ENCODE assay signal across 21 cellular contexts in genomic region chr6:105094133-105094640, GRCh38.
"Had no signal": no experiment of that assay in that cellular context is flagged by ENCODE, and none has a peak within 500 bp of the region (broad histone marks: within the 10 kb centered on the region; RNA-seq: fewer than 3 reads in every experiment).

No MANE protein-coding gene starts in this region.

- H3K4me3 Mint-ChIP-seq: activated CD4-positive, alpha-beta T cell treated with anti-CD3 and anti-CD28 coated beads, Interleukin-2, amount 10 ng/mL, durations not matched to agents 24 days and 14 days; activated CD8-positive, alpha-beta T cell treated with anti-CD3 and anti-CD28 coated beads, Interleukin-2, amount 10 ng/mL, durations not matched to agents 7 days and 5 days; central memory CD8-positive, alpha-beta T cell; memory B cell; naive thymus-derived CD8-positive, alpha-beta T cell; stimulated activated effector memory CD8-positive, alpha-beta T cell treated with anti-CD3 and anti-CD28 coated beads, Interleukin-12 subunit alpha, Interleukin-12 subunit beta, amount 100 ng/mL, for 72 hours; T-helper 2 cell treated with Interferon-gamma antibody and Interleukin-4, amounts not matched to agents 5 μg/mL and 100 μg/mL, for 36 hours had no signal

- H3K27me3 ChIP-seq: brain microvascular endothelial cell, esophagus squamous epithelium, ovary, upper lobe of right lung had no signal

- H3K4me1 ChIP-seq: upper lobe of right lung had no signal

- H3K4me1 Mint-ChIP-seq: activated CD4-positive, alpha-beta T cell treated with anti-CD3 and anti-CD28 coated beads, Interleukin-2, amount 10 ng/mL, durations not matched to agents 24 days and 14 days; central memory CD8-positive, alpha-beta T cell; memory B cell; naive thymus-derived CD8-positive, alpha-beta T cell; stimulated activated effector memory CD8-positive, alpha-beta T cell treated with anti-CD3 and anti-CD28 coated beads, Interleukin-12 subunit alpha, Interleukin-12 subunit beta, amount 100 ng/mL, for 72 hours had no signal

- H3K36me3 Mint-ChIP-seq: memory B cell; naive thymus-derived CD8-positive, alpha-beta T cell; stimulated activated effector memory CD8-positive, alpha-beta T cell treated with anti-CD3 and anti-CD28 coated beads, Interleukin-12 subunit alpha, Interleukin-12 subunit beta, amount 100 ng/mL, for 72 hours had no signal

- H3K4me3 ChIP-seq: esophagus squamous epithelium, ovary, smooth muscle cell, upper lobe of right lung had no signal

- H3K4me2 ChIP-seq: smooth muscle cell had no signal

- H3K27me3 Mint-ChIP-seq: central memory CD8-positive, alpha-beta T cell had no signal

- H3K27ac Mint-ChIP-seq: activated CD4-positive, alpha-beta T cell treated with anti-CD3 and anti-CD28 coated beads, Interleukin-2, amount 10 ng/mL, durations not matched to agents 24 days and 14 days; activated CD8-positive, alpha-beta T cell treated with anti-CD3 and anti-CD28 coated beads, Interleukin-2, amount 10 ng/mL, durations not matched to agents 7 days and 5 days; memory B cell; stimulated activated effector memory CD8-positive, alpha-beta T cell treated with anti-CD3 and anti-CD28 coated beads, Interleukin-12 subunit alpha, Interleukin-12 subunit beta, amount 100 ng/mL, for 72 hours; T-helper 2 cell treated with Interferon-gamma antibody and Interleukin-4, amounts not matched to agents 5 μg/mL and 100 μg/mL, for 36 hours had no signal

- DNase-seq: activated CD4-positive, alpha-beta T cell treated with anti-CD3 and anti-CD28 coated beads, Interleukin-2, amount 10 ng/mL, durations not matched to agents 24 days and 14 days; activated CD4-positive, CD25-positive, alpha-beta regulatory T cell; activated CD8-positive, alpha-beta T cell treated with anti-CD3 and anti-CD28 coated beads, Interleukin-2, amount 10 ng/mL, durations not matched to agents 7 days and 5 days; activated effector memory CD4-positive, alpha-beta T cell treated with anti-CD3 and anti-CD28 coated beads, Interleukin-2, amount 50 U/mL, for 16 hours; activated naive CD4-positive, alpha-beta T cell treated with anti-CD3 and anti-CD28 coated beads, Interleukin-2, amount 50 U/mL, for 16 hours; activated T-cell treated with anti-CD3 and anti-CD28 coated beads, Interleukin-2, amount 50 U/mL, for 48 hours; aorta; brain microvascular endothelial cell; cortex of kidney; esophagus squamous epithelium; left ventricle myocardium superior; naive thymus-derived CD8-positive, alpha-beta T cell; ovary; stimulated activated CD4-positive, alpha-beta T cell treated with anti-CD3 and anti-CD28 coated beads, Interleukin-4, amount 100 ng/mL, for 24 hours; upper lobe of right lung had no signal

- H3K9me3 ChIP-seq: esophagus squamous epithelium, ovary, upper lobe of right lung had no signal

- ATAC-seq: activated CD8-positive, alpha-beta T cell treated with anti-CD3 and anti-CD28 coated beads, Interleukin-2, amount 10 ng/mL, durations not matched to agents 7 days and 5 days; left ventricle myocardium superior; naive thymus-derived CD8-positive, alpha-beta T cell; sciatic nerve; stimulated activated effector memory CD8-positive, alpha-beta T cell treated with anti-CD3 and anti-CD28 coated beads, Interleukin-12 subunit alpha, Interleukin-12 subunit beta, amount 100 ng/mL, for 72 hours; upper lobe of right lung had no signal

- H3K36me3 ChIP-seq: brain microvascular endothelial cell, esophagus squamous epithelium, ovary, upper lobe of right lung had no signal

- H3K9me3 Mint-ChIP-seq: activated CD4-positive, alpha-beta T cell treated with anti-CD3 and anti-CD28 coated beads, Interleukin-2, amount 10 ng/mL, durations not matched to agents 24 days and 14 days; central memory CD8-positive, alpha-beta T cell; memory B cell; naive thymus-derived CD8-positive, alpha-beta T cell; stimulated activated effector memory CD8-positive, alpha-beta T cell treated with anti-CD3 and anti-CD28 coated beads, Interleukin-12 subunit alpha, Interleukin-12 subunit beta, amount 100 ng/mL, for 72 hours; T-helper 2 cell treated with Interferon-gamma antibody and Interleukin-4, amounts not matched to agents 5 μg/mL and 100 μg/mL, for 36 hours had no signal

- H3K27ac ChIP-seq: brain microvascular endothelial cell, esophagus squamous epithelium, ovary, upper lobe of right lung had no signal
